Comparison of ENCODE assay signal across 16 cellular contexts in genomic region chr20:2836035-2836434, GRCh38. TPM values are rescaled to one million over a fixed set of nuclear protein-coding genes. Genes with fewer than 3 reads are reported as not detected.
DNase-seq lines count a peak whose midpoint lies in the region; ATAC-seq and TF ChIP-seq lines count a peak whose summit lies in the region.
"Had no signal": no experiment of that assay in that cellular context is flagged by ENCODE, and none has a peak within 500 bp of the region (broad histone marks: within the 10 kb centered on the region; RNA-seq: fewer than 3 reads in every experiment).

No MANE protein-coding gene starts in this region.

- no peaks in the 10 kb centered on the region for H3K27me3 ChIP-seq in lower lobe of right lung (ENCODE audit: low read depth)
- H3K27me3 ChIP-seq: BLaER1 treated with 17β-estradiol and CSF1 and Interleukin-3, amounts not matched to agents 10 nM and 100 nM had no signal

- POLR2A ChIA-PET in OCI-LY7 (lab: Charles Lee): no interaction called here

- H3K36me3 ChIP-seq in OCI-LY7 (ENCODE audit: insufficient read depth, low read length) (no peaks in the 10 kb centered on the region), lower lobe of right lung (peaks cover 16% of the 10 kb centered on the region)
- H3K36me3 ChIP-seq: BLaER1 treated with 17β-estradiol and CSF1 and Interleukin-3, amounts not matched to agents 10 nM and 100 nM had no signal

- H2AFZ ChIP-seq in OCI-LY7 (ENCODE audit: low read length): no peak overlapping the region

- H3K4me3 ChIP-seq in OCI-LY7 (ENCODE audit: low read depth, low read length, poor library complexity, severe bottlenecking) (no peak overlapping the region), lower lobe of right lung (no peak overlapping the region)
- H3K4me3 ChIP-seq: BLaER1 treated with 17β-estradiol and CSF1 and Interleukin-3, amounts not matched to agents 10 nM and 100 nM; HAP-1 had no signal

- H3K4me1 Mint-ChIP-seq in activated naive CD4-positive, alpha-beta T cell treated with anti-CD3 and anti-CD28 coated beads, Interleukin-2, amount 50 U/mL, for 24 hours: peaks cover 22% of the 10 kb centered on the region
- H3K4me1 Mint-ChIP-seq in activated naive CD4-positive, alpha-beta T cell treated with anti-CD3 and anti-CD28 coated beads, Interleukin-2, amount 10 ng/mL, durations not matched to agents 7 days and 5 days: peaks cover 12% of the 10 kb centered on the region
- peaks cover 17% of the 10 kb centered on the region for H3K4me1 Mint-ChIP-seq in endothelial cell (ENCODE audit: unreplicated experiment)

- BruUV-seq in OCI-LY7 (replicated peaks; lab: Mats Ljungman, UMichigan): TSS peak; percentile 62

- no peak overlapping the region for H3K27ac ChIP-seq in OCI-LY7 (ENCODE audit: low read depth, low read length, poor library complexity, severe bottlenecking)
- no peak overlapping the region for H3K27ac ChIP-seq in lower lobe of right lung
- H3K27ac ChIP-seq: BLaER1 treated with 17β-estradiol and CSF1 and Interleukin-3, amounts not matched to agents 10 nM and 100 nM had no signal

- H4K20me1 ChIP-seq in OCI-LY7 (ENCODE audit: insufficient read depth, low read length): no peaks in the 10 kb centered on the region
- H4K20me1 ChIP-seq: BLaER1 treated with 17β-estradiol and CSF1 and Interleukin-3, amounts not matched to agents 10 nM and 100 nM had no signal

- H3K9me3 ChIP-seq in OCI-LY7 (ENCODE audit: low read length): no peaks in the 10 kb centered on the region
- H3K9me3 ChIP-seq in lower lobe of right lung: no peaks in the 10 kb centered on the region
- H3K9me3 ChIP-seq: BLaER1 treated with 17β-estradiol and CSF1 and Interleukin-3, amounts not matched to agents 10 nM and 100 nM; HAP-1 had no signal

- H3K36me3 Mint-ChIP-seq in activated naive CD4-positive, alpha-beta T cell treated with anti-CD3 and anti-CD28 coated beads, Interleukin-2, amount 50 U/mL, for 24 hours: peaks cover 4% of the 10 kb centered on the region
- H3K36me3 Mint-ChIP-seq in activated naive CD4-positive, alpha-beta T cell treated with anti-CD3 and anti-CD28 coated beads, Interleukin-2, amount 10 ng/mL, durations not matched to agents 7 days and 5 days: peaks cover 11% of the 10 kb centered on the region
- peaks cover 21% of the 10 kb centered on the region for H3K36me3 Mint-ChIP-seq in endothelial cell (ENCODE audit: low read depth, unreplicated experiment)

- no peak for TF ChIP-seq CTCF in OCI-LY7 (conservative IDR thresholded peaks at IDR 0.05; ENCODE audit: low read length)
- no peak for TF ChIP-seq CTCF in endothelial cell (IDR thresholded peaks at IDR 0.05; ENCODE audit: unreplicated experiment)
- no peak for TF ChIP-seq CTCF in lower lobe of right lung (IDR thresholded peaks at IDR 0.05)

- H3K4me2 ChIP-seq in OCI-LY7 (ENCODE audit: low read length): no peak overlapping the region

- H3K27me3 Mint-ChIP-seq in activated naive CD4-positive, alpha-beta T cell treated with anti-CD3 and anti-CD28 coated beads, Interleukin-2, amount 50 U/mL, for 24 hours: no peaks in the 10 kb centered on the region
- peaks cover 18% of the 10 kb centered on the region for H3K27me3 Mint-ChIP-seq in activated naive CD4-positive, alpha-beta T cell treated with anti-CD3 and anti-CD28 coated beads, Interleukin-2, amount 10 ng/mL, durations not matched to agents 7 days and 5 days
- peaks cover 14% of the 10 kb centered on the region for H3K27me3 Mint-ChIP-seq in endothelial cell (ENCODE audit: unreplicated experiment)
- H3K27me3 Mint-ChIP-seq: CD4-positive, alpha-beta memory T cell had no signal

- no peaks in the 10 kb centered on the region for H3K79me2 ChIP-seq in OCI-LY7 (ENCODE audit: insufficient read depth, low read depth, low read length)

- H3K9me3 Mint-ChIP-seq in activated naive CD4-positive, alpha-beta T cell treated with anti-CD3 and anti-CD28 coated beads, Interleukin-2, amount 50 U/mL, for 24 hours: no peaks in the 10 kb centered on the region
- no peaks in the 10 kb centered on the region for H3K9me3 Mint-ChIP-seq in activated naive CD4-positive, alpha-beta T cell treated with anti-CD3 and anti-CD28 coated beads, Interleukin-2, amount 10 ng/mL, durations not matched to agents 7 days and 5 days
- no peaks in the 10 kb centered on the region for H3K9me3 Mint-ChIP-seq in endothelial cell (ENCODE audit: unreplicated experiment)

- H3K4me1 ChIP-seq in OCI-LY7 (ENCODE audit: insufficient read depth, low read length, poor library complexity, severe bottlenecking) (peaks cover 4% of the 10 kb centered on the region), lower lobe of right lung (peaks cover 9% of the 10 kb centered on the region)

- no peak overlapping the region for H3K4me3 Mint-ChIP-seq in activated naive CD4-positive, alpha-beta T cell treated with anti-CD3 and anti-CD28 coated beads, Interleukin-2, amount 50 U/mL, for 24 hours
- no peak overlapping the region for H3K4me3 Mint-ChIP-seq in activated naive CD4-positive, alpha-beta T cell treated with anti-CD3 and anti-CD28 coated beads, Interleukin-2, amount 10 ng/mL, durations not matched to agents 7 days and 5 days
- H3K4me3 Mint-ChIP-seq in endothelial cell (ENCODE audit: unreplicated experiment): peak overlapping the region; percentile 38
- H3K4me3 Mint-ChIP-seq: CD4-positive, alpha-beta memory T cell had no signal

- intact Hi-C loops in OCI-LY7 (cut with micrococcal nuclease; ENCODE audit: unreplicated experiment) (no loop called here), lower lobe of right lung (cut with DNase I) (no loop called here)

- ATAC-seq in lower lobe of right lung: no peak

- H3K9me2 ChIP-seq in OCI-LY7 (ENCODE audit: insufficient read depth, low read length): no peaks in the 10 kb centered on the region

- no peak for DNase-seq in activated naive CD4-positive, alpha-beta T cell treated with anti-CD3 and anti-CD28 coated beads, Interleukin-2, amount 10 ng/mL, durations not matched to agents 7 days and 5 days
- DNase-seq in OCI-LY7 (ENCODE audit: low spot score) (no peak), endothelial cell (ENCODE audit: low spot score) (no peak), A172 (ENCODE audit: low spot score) (no peak), lower lobe of right lung (no peak), dedifferentiated amniotic fluid mesenchymal stem cell (ENCODE audit: extremely low spot score) (no peak)
- DNase-seq: 8988T; ACHN; CD4-positive, alpha-beta memory T cell; DMS153; DMS79 treated with DMSO at 0.1 percent for 48 hours; EL had no signal

- CTCF ChIA-PET in activated naive CD4-positive, alpha-beta T cell treated with anti-CD3 and anti-CD28 coated beads, Interleukin-2, amount 10 ng/mL, durations not matched to agents 7 days and 5 days (lab: Charles Lee): no interaction called here
- CTCF ChIA-PET in OCI-LY7 (lab: Charles Lee; ENCODE audit: unreplicated experiment): no interaction called here

- H3K27ac Mint-ChIP-seq in activated naive CD4-positive, alpha-beta T cell treated with anti-CD3 and anti-CD28 coated beads, Interleukin-2, amount 50 U/mL, for 24 hours: peak overlapping the region; percentile 14
- no peak overlapping the region for H3K27ac Mint-ChIP-seq in activated naive CD4-positive, alpha-beta T cell treated with anti-CD3 and anti-CD28 coated beads, Interleukin-2, amount 10 ng/mL, durations not matched to agents 7 days and 5 days
- H3K27ac Mint-ChIP-seq in endothelial cell (ENCODE audit: unreplicated experiment): no peak overlapping the region

RNA-seq across cellular contexts. Expression of gene PCED1A, which starts 4.4 kb away (rescaled TPM):
- 6.9 and 8.4 TPM in 2 replicates for total RNA-seq in OCI-LY7 (2014; rRNA removed; shearing (Covaris generic))
- 9.8 and 10.3 TPM in 2 replicates for total RNA-seq in OCI-LY7 (2022)
- 30.9 TPM for total RNA-seq in endothelial cell (ENCODE audit: unreplicated experiment)
- 11.9 and 13.2 TPM in 2 replicates for total RNA-seq in A172 (2014; rRNA removed; shearing (Covaris generic))
- total RNA-seq in lower lobe of right lung: 43.5 TPM

RNA-seq across cellular contexts. Expression of gene VPS16, which starts 4.5 kb away (rescaled TPM):
- total RNA-seq in OCI-LY7 (2014; rRNA removed; shearing (Covaris generic)): 27.0 and 32.6 TPM in 2 replicates
- total RNA-seq in OCI-LY7 (2022): 37.8 and 39.0 TPM in 2 replicates
- total RNA-seq in endothelial cell (ENCODE audit: unreplicated experiment): 43.3 TPM
- total RNA-seq in A172 (2014; rRNA removed; shearing (Covaris generic)): 44.1 and 48.1 TPM in 2 replicates
- total RNA-seq in lower lobe of right lung: 35.8 TPM

RNA-seq across cellular contexts. Expression of gene TMEM239, which starts 19.9 kb away (rescaled TPM):
- not detected in 2 replicates for total RNA-seq in OCI-LY7 (2014; rRNA removed; shearing (Covaris generic))
- total RNA-seq in OCI-LY7 (2022) (not detected in 2 replicates), endothelial cell (ENCODE audit: unreplicated experiment) (not detected), lower lobe of right lung (not detected)
- total RNA-seq in A172 (2014; rRNA removed; shearing (Covaris generic)): not detected in 2 replicates
- total RNA-seq: CD4-positive, alpha-beta memory T cell; H1 had no signal

RNA-seq across cellular contexts. Expression of gene C20orf141, which starts 21.2 kb away (rescaled TPM):
- not detected in 2 replicates for total RNA-seq in OCI-LY7 (2014; rRNA removed; shearing (Covaris generic))
- total RNA-seq in OCI-LY7 (2022) (not detected in 2 replicates), endothelial cell (ENCODE audit: unreplicated experiment) (not detected), lower lobe of right lung (not detected)
- total RNA-seq in A172 (2014; rRNA removed; shearing (Covaris generic)): not detected in 2 replicates
- total RNA-seq: CD4-positive, alpha-beta memory T cell; H1 had no signal

RNA-seq across cellular contexts. Expression of gene CPXM1, which starts 35.6 kb away (rescaled TPM):
- not detected in 2 replicates for total RNA-seq in OCI-LY7 (2014; rRNA removed; shearing (Covaris generic))
- total RNA-seq in OCI-LY7 (2022) (0.15 TPM in 1 of 2 replicates, not detected in the other), endothelial cell (ENCODE audit: unreplicated experiment) (139 TPM), lower lobe of right lung (10.2 TPM)
- total RNA-seq in A172 (2014; rRNA removed; shearing (Covaris generic)): not detected in 2 replicates
- total RNA-seq: CD4-positive, alpha-beta memory T cell had no signal
